Comparison of ENCODE assay signal across 8 cellular contexts in genomic region chr1:10774615-10775310, GRCh38.
"Had no signal": no experiment of that assay in that cellular context is flagged by ENCODE, and none has a peak within 500 bp of the region (broad histone marks: within the 10 kb centered on the region; RNA-seq: fewer than 3 reads in every experiment).

No MANE protein-coding gene starts in this region.

- H3K36me3 ChIP-seq: thyroid gland had no signal

- H3K9me3 Mint-ChIP-seq: activated CD4-positive, alpha-beta memory T cell treated with anti-CD3 and anti-CD28 coated beads for 36 hours; nephron had no signal

- H3K27me3 ChIP-seq: hepatocyte, thyroid gland had no signal

- H3K27ac ChIP-seq: hepatocyte, thyroid gland had no signal

- H3K27ac Mint-ChIP-seq: activated CD4-positive, alpha-beta memory T cell treated with anti-CD3 and anti-CD28 coated beads for 36 hours had no signal

- H3K4me3 Mint-ChIP-seq: activated CD4-positive, alpha-beta memory T cell treated with anti-CD3 and anti-CD28 coated beads for 36 hours had no signal

- DNase-seq: activated CD4-positive, alpha-beta memory T cell treated with anti-CD3 and anti-CD28 coated beads for 36 hours; activated naive CD4-positive, alpha-beta T cell; activated T-cell treated with anti-CD3 and anti-CD28 coated beads, Interleukin-2, amount 50 U/mL, for 48 hours; kidney glomerular epithelial cell had no signal

- H3K36me3 Mint-ChIP-seq: activated CD4-positive, alpha-beta memory T cell treated with anti-CD3 and anti-CD28 coated beads for 36 hours had no signal

- H2AFZ ChIP-seq: hepatocyte had no signal

- H3K79me2 ChIP-seq: hepatocyte had no signal

- H3K4me3 ChIP-seq: hepatocyte, lung, thyroid gland had no signal

- H3K4me2 ChIP-seq: hepatocyte had no signal

- H3K9me3 ChIP-seq: thyroid gland had no signal
